In genomic region chr15:99252326-99252725, GRCh38 we compare ENCODE assay signal across 2 cellular contexts.
TF ChIP-seq lines count a peak whose summit lies in the region.

No MANE protein-coding gene starts in this region.

TF ChIP-seq in HEK293, 187 proteins besides CTCF, POLR2A, EP300 and RAD21 (continued from another document):
- TF ChIP-seq, protein P1, sequence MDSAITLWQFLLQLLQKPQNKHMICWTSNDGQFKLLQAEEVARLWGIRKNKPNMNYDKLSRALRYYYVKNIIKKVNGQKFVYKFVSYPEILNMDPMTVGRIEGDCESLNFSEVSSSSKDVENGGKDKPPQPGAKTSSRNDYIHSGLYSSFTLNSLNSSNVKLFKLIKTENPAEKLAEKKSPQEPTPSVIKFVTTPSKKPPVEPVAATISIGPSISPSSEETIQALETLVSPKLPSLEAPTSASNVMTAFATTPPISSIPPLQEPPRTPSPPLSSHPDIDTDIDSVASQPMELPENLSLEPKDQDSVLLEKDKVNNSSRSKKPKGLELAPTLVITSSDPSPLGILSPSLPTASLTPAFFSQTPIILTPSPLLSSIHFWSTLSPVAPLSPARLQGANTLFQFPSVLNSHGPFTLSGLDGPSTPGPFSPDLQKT (IDR thresholded peaks at IDR 0.05; ENCODE audit: borderline replicate concordance, low read depth, low read length), result no peak
- no peak for TF ChIP-seq ZNF174 (tag by site-specific recombination; IDR thresholded peaks at IDR 0.05)
- TF ChIP-seq, protein P2, sequence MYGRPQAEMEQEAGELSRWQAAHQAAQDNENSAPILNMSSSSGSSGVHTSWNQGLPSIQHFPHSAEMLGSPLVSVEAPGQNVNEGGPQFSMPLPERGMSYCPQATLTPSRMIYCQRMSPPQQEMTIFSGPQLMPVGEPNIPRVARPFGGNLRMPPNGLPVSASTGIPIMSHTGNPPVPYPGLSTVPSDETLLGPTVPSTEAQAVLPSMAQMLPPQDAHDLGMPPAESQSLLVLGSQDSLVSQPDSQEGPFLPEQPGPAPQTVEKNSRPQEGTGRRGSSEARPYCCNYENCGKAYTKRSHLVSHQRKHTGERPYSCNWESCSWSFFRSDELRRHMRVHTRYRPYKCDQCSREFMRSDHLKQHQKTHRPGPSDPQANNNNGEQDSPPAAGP (tag by site-specific recombination; IDR thresholded peaks at IDR 0.05), result no peak
- TF ChIP-seq ZFP41 (tag by site-specific recombination; IDR thresholded peaks at IDR 0.05; ENCODE audit: borderline replicate concordance), result no peak
- TF ChIP-seq ZNF324 (tag by site-specific recombination; IDR thresholded peaks at IDR 0.05), result no peak
- TF ChIP-seq ZNF169 (tag by site-specific recombination; IDR thresholded peaks at IDR 0.05), result no peak
- TF ChIP-seq ZBTB17 (tag by site-specific recombination; IDR thresholded peaks at IDR 0.05), result no peak
- TF ChIP-seq ZNF10 (tag by site-specific recombination; IDR thresholded peaks at IDR 0.05), result no peak
- no peak for TF ChIP-seq ZNF585B (tag by site-specific recombination; IDR thresholded peaks at IDR 0.05)
- no peak for TF ChIP-seq ZNF843 (tag by site-specific recombination; IDR thresholded peaks at IDR 0.05)
- TF ChIP-seq ZNF692 (tag by site-specific recombination; IDR thresholded peaks at IDR 0.05), result no peak
- TF ChIP-seq ZNF433 (tag by site-specific recombination; IDR thresholded peaks at IDR 0.05; ENCODE audit: low read depth), result no peak
- TF ChIP-seq, protein P3, sequence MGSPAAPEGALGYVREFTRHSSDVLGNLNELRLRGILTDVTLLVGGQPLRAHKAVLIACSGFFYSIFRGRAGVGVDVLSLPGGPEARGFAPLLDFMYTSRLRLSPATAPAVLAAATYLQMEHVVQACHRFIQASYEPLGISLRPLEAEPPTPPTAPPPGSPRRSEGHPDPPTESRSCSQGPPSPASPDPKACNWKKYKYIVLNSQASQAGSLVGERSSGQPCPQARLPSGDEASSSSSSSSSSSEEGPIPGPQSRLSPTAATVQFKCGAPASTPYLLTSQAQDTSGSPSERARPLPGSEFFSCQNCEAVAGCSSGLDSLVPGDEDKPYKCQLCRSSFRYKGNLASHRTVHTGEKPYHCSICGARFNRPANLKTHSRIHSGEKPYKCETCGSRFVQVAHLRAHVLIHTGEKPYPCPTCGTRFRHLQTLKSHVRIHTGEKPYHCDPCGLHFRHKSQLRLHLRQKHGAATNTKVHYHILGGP (tag by site-specific recombination; IDR thresholded peaks at IDR 0.05), result no peak
- TF ChIP-seq ZNF621 (tag by site-specific recombination; IDR thresholded peaks at IDR 0.05), result no peak
TF ChIP-seq in HEK293: peak in this region for 0.

TF ChIP-seq in GM12878, 131 proteins besides CTCF, POLR2A, EP300 and RAD21 (continued from another document):
- TF ChIP-seq ZNF687 (IDR thresholded peaks at IDR 0.05), result no peak
- TF ChIP-seq POLR2AphosphoS5 (IDR thresholded peaks at IDR 0.05; ENCODE audit: low read length), result no peak
- no peak for TF ChIP-seq HDAC6 (IDR thresholded peaks at IDR 0.05; ENCODE audit: unreplicated experiment)
- TF ChIP-seq FOS (IDR thresholded peaks at IDR 0.05; ENCODE audit: borderline replicate concordance, extremely low read depth, insufficient read length), result no peak
- no peak for TF ChIP-seq LARP7 (IDR thresholded peaks at IDR 0.05)
- no peak for TF ChIP-seq GATAD2B (conservative IDR thresholded peaks at IDR 0.05; ENCODE audit: low read depth)
- no peak for TF ChIP-seq SRF (IDR thresholded peaks at IDR 0.05; ENCODE audit: low read depth in 2 of 2, low read length in 2 of 2)
- TF ChIP-seq, protein P4, sequence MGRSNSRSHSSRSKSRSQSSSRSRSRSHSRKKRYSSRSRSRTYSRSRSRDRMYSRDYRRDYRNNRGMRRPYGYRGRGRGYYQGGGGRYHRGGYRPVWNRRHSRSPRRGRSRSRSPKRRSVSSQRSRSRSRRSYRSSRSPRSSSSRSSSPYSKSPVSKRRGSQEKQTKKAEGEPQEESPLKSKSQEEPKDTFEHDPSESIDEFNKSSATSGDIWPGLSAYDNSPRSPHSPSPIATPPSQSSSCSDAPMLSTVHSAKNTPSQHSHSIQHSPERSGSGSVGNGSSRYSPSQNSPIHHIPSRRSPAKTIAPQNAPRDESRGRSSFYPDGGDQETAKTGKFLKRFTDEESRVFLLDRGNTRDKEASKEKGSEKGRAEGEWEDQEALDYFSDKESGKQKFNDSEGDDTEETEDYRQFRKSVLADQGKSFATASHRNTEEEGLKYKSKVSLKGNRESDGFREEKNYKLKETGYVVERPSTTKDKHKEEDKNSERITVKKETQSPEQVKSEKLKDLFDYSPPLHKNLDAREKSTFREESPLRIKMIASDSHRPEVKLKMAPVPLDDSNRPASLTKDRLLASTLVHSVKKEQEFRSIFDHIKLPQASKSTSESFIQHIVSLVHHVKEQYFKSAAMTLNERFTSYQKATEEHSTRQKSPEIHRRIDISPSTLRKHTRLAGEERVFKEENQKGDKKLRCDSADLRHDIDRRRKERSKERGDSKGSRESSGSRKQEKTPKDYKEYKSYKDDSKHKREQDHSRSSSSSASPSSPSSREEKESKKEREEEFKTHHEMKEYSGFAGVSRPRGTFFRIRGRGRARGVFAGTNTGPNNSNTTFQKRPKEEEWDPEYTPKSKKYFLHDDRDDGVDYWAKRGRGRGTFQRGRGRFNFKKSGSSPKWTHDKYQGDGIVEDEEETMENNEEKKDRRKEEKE (IDR thresholded peaks at IDR 0.05), result no peak
- TF ChIP-seq SMC3 (IDR thresholded peaks at IDR 0.05; ENCODE audit: borderline replicate concordance, low read length), result no peak
- TF ChIP-seq, protein P5, sequence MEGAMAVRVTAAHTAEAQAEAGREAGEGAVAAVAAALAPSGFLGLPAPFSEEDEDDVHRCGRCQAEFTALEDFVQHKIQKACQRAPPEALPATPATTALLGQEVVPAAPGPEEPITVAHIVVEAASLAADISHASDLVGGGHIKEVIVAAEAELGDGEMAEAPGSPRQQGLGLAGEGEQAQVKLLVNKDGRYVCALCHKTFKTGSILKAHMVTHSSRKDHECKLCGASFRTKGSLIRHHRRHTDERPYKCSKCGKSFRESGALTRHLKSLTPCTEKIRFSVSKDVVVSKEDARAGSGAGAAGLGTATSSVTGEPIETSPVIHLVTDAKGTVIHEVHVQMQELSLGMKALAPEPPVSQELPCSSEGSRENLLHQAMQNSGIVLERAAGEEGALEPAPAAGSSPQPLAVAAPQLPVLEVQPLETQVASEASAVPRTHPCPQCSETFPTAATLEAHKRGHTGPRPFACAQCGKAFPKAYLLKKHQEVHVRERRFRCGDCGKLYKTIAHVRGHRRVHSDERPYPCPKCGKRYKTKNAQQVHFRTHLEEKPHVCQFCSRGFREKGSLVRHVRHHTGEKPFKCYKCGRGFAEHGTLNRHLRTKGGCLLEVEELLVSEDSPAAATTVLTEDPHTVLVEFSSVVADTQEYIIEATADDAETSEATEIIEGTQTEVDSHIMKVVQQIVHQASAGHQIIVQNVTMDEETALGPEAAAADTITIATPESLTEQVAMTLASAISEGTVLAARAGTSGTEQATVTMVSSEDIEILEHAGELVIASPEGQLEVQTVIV (IDR thresholded peaks at IDR 0.05; ENCODE audit: borderline replicate concordance, partially characterized antibody), result no peak
- TF ChIP-seq HDAC2 (IDR thresholded peaks at IDR 0.05), result no peak
